In the genomic region with DNA sequence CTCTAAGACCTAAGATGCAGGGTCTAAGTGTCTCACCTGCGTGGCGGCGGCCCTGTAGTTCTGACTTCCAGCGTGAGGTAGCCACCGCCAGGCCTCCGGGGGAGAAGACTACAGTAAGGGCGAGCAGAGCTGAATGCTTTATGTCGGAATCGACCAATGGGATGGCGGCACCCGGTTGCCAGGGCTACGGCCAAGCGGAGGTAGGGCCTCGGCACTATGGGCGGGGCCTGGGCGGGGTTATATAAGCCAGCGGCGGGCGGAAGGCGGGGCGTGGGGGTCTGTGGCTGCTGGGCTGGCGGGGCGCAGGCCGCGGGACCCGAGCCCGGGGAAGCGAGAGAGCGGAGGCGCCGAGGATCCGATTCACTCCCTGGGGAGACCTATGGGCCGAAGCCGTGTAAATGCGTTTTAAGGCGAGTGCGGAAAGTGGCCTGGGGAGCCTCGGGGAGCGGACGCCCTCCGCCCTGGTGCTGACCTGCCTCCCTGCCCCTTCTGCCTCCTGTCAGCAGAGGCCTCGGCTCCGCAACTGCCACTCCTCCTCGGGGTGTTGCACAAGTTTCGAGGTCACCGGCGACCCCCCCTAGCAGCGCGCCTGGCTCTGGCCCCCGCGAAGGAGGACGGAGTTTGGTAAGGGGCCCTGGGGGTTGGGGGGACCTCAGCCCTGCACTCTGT, we compare ENCODE assay signal across 8 cellular contexts.
DNase-seq lines count a peak whose midpoint lies in the region; ATAC-seq lines count a peak whose summit lies in the region.

A gene (plus strand): TSS at position 269 of the 669 bp plus-strand sequence. CDS start 1,097 bp downstream, outside the sequence.

- DNase-seq in NCI-H2196 (lab: John Stamatoyannopoulos, UW; ENCODE audit: unreplicated experiment): peak; percentile 92
- peak; percentile 91 to 96 (median 94) for DNase-seq in activated CD4-positive, CD25-positive, alpha-beta regulatory T cell (lab: John Stamatoyannopoulos, UW)
- peak; percentile 93 for DNase-seq in central memory CD4-positive, alpha-beta T cell
- DNase-seq in iris pigment epithelial cell (ENCODE audit: low read depth): peak; percentile 92
- peak; percentile 85 for DNase-seq in smooth muscle cell of the brain vasculature (ENCODE audit: low read depth, low spot score)

- H2AFZ ChIP-seq in ACC112 (ENCODE audit: low read length, unreplicated experiment): peak within 1 kb of the TSS; percentile 85

- peak within 1 kb of the TSS; percentile 84 for H3K4me3 ChIP-seq in ACC112 (ENCODE audit: low read depth, low read length)

- no peaks in the 10 kb centered on the region for H3K4me1 ChIP-seq in ACC112 (ENCODE audit: control insufficient read depth, insufficient read depth, low read length, unreplicated experiment)

- H3K79me2 ChIP-seq in ACC112 (ENCODE audit: control insufficient read depth, insufficient read depth, low read length, unreplicated experiment): no peaks in the 10 kb centered on the region

- no peak within 1 kb of the TSS for H3K27ac ChIP-seq in ACC112 (ENCODE audit: low read depth, low read length)

- ATAC-seq in GM18868 (IDR thresholded peaks at IDR 0.05; ENCODE audit: unreplicated experiment) (peak; percentile 97), HG03108 (IDR thresholded peaks at IDR 0.05; ENCODE audit: unreplicated experiment) (peak; percentile 93)

- no peaks in the 10 kb centered on the region for H3K36me3 ChIP-seq in ACC112 (ENCODE audit: insufficient read depth, low read length)

- H3K27me3 ChIP-seq in ACC112 (ENCODE audit: insufficient read depth, low read length): no peaks in the 10 kb centered on the region
